In the genomic region with DNA sequence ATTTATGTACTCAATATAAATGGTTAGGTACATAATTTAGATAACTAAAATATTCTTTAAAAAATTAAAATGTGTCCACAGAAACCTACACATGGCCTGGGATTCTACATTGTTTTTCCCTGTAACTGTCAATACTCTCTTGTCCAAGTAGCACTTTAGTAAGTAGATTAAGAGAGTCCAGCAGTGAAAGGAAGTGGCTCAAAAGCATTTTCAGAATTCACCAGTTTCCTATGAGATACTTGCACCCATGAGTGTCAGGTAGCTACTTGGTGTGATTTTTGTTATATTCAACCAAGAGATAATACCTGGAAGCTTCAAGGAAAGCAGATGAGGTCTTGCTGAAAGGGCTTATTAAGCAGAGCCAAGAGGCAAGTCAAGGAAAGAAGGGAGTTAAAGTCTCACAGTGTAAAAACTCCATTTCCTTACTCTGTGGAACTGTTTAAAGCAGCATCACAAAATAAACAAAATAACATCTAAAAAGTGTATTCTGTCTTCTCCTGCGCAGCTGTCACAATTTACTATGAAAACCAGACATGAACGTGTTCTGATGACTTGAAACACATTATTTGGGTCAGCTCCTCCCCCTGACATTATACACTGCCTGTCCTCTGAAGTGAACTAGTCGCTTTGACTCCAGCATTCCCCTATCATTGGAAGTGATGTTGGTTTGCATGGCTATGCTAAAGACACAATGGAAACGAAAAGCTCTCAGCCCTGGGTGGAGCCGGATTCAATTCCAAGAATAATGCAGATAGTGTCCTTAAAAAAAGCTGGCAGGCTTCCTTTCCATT, we compare ENCODE assay signal across 13 cellular contexts.
DNase-seq lines count a peak whose midpoint lies in the region; ATAC-seq lines count a peak whose summit lies in the region.
"Had no signal": no experiment of that assay in that cellular context is flagged by ENCODE, and none has a peak within 500 bp of the region (broad histone marks: within the 10 kb centered on the region; RNA-seq: fewer than 3 reads in every experiment).

No MANE protein-coding gene starts in this region.

- H3K4me1 Mint-ChIP-seq in activated naive CD8-positive, alpha-beta T cell (ENCODE audit: low read depth), result peaks cover 88% of the 10 kb centered on the region
- H3K4me1 Mint-ChIP-seq in activated naive CD8-positive, alpha-beta T cell treated with anti-CD3 and anti-CD28 coated beads for 36 hours, result peaks cover 87% of the 10 kb centered on the region
- peaks cover 61% of the 10 kb centered on the region for H3K4me1 Mint-ChIP-seq in T-helper 17 cell
- H3K4me1 Mint-ChIP-seq in immature natural killer cell, result peaks cover 95 to 100% of the 10 kb centered on the region in 2 donors
- H3K4me1 Mint-ChIP-seq in stimulated activated naive CD8-positive, alpha-beta T cell treated with anti-CD3 and anti-CD28 coated beads, Interleukin-15, amount 100 ng/mL, for 72 hours, result peaks cover 91% of the 10 kb centered on the region

- ATAC-seq in T-helper 17 cell, result peak; percentile 81
- no peak for ATAC-seq in stimulated activated naive CD8-positive, alpha-beta T cell treated with anti-CD3 and anti-CD28 coated beads, Interleukin-15, amount 100 ng/mL, for 72 hours

- no peaks in the 10 kb centered on the region for H3K9me3 ChIP-seq in T-helper 17 cell (ENCODE audit: control insufficient read depth, low read length, poor library complexity, severe bottlenecking)
- H3K9me3 ChIP-seq: ovary had no signal

- H3K4me3 Mint-ChIP-seq in activated naive CD8-positive, alpha-beta T cell, result peak overlapping the region; percentile 54
- H3K4me3 Mint-ChIP-seq in activated naive CD8-positive, alpha-beta T cell treated with anti-CD3 and anti-CD28 coated beads for 36 hours, result no peak overlapping the region
- H3K4me3 Mint-ChIP-seq in T-helper 17 cell (peak overlapping the region; percentile 82), immature natural killer cell (peak overlapping the region; percentile 66 to 80 (median 69))
- peak overlapping the region in 1 of 2 donors; percentile 7 for H3K4me3 Mint-ChIP-seq in stimulated activated naive CD8-positive, alpha-beta T cell treated with anti-CD3 and anti-CD28 coated beads, Interleukin-15, amount 100 ng/mL, for 72 hours

- H3K27ac Mint-ChIP-seq in activated naive CD8-positive, alpha-beta T cell, result peak overlapping the region; percentile 59
- no peak overlapping the region for H3K27ac Mint-ChIP-seq in activated naive CD8-positive, alpha-beta T cell treated with anti-CD3 and anti-CD28 coated beads for 36 hours
- H3K27ac Mint-ChIP-seq in T-helper 17 cell, result peak overlapping the region; percentile 100
- H3K27ac Mint-ChIP-seq in immature natural killer cell, result peak overlapping the region; percentile 97 to 100 (median 100)
- H3K27ac Mint-ChIP-seq in stimulated activated naive CD8-positive, alpha-beta T cell treated with anti-CD3 and anti-CD28 coated beads, Interleukin-15, amount 100 ng/mL, for 72 hours, result peak overlapping the region; percentile 31 to 78
- H3K27ac Mint-ChIP-seq: IgD-negative memory B cell had no signal

- no peaks in the 10 kb centered on the region for H3K27me3 Mint-ChIP-seq in activated naive CD8-positive, alpha-beta T cell
- H3K27me3 Mint-ChIP-seq in activated naive CD8-positive, alpha-beta T cell treated with anti-CD3 and anti-CD28 coated beads for 36 hours, result no peaks in the 10 kb centered on the region
- H3K27me3 Mint-ChIP-seq in T-helper 17 cell, result no peaks in the 10 kb centered on the region
- peaks cover 14 to 20% (median 20%) of the 10 kb centered on the region in 3 donors for H3K27me3 Mint-ChIP-seq in immature natural killer cell (ENCODE audit: low read depth in 3 of 3)
- H3K27me3 Mint-ChIP-seq in stimulated activated naive CD8-positive, alpha-beta T cell treated with anti-CD3 and anti-CD28 coated beads, Interleukin-15, amount 100 ng/mL, for 72 hours, result no peaks in the 10 kb centered on the region

- DNase-seq in activated naive CD8-positive, alpha-beta T cell treated with anti-CD3 and anti-CD28 coated beads for 36 hours, result no peak
- DNase-seq in T-helper 17 cell (no peak), immature natural killer cell (peak; percentile 63 to 75 (median 65)), NCI-H345 (lab: John Stamatoyannopoulos, UW) (no peak), NCI-H146 treated with DMSO at 0.1 percent for 48 hours (lab: John Stamatoyannopoulos, UW; ENCODE audit: unreplicated experiment) (no peak), NCI-H1105 treated with DMSO at 0.1 percent for 48 hours (lab: John Stamatoyannopoulos, UW) (no peak)
- no peak for DNase-seq in stimulated activated naive CD8-positive, alpha-beta T cell treated with anti-CD3 and anti-CD28 coated beads, Interleukin-15, amount 100 ng/mL, for 72 hours
- DNase-seq: islet precursor cell, midbrain, NCI-H774, ovary had no signal

- H3K9me3 Mint-ChIP-seq in activated naive CD8-positive, alpha-beta T cell (ENCODE audit: low read depth), result peaks cover 6% of the 10 kb centered on the region
- no peaks in the 10 kb centered on the region for H3K9me3 Mint-ChIP-seq in activated naive CD8-positive, alpha-beta T cell treated with anti-CD3 and anti-CD28 coated beads for 36 hours
- H3K9me3 Mint-ChIP-seq in immature natural killer cell, result no peaks in the 10 kb centered on the region
- no peaks in the 10 kb centered on the region for H3K9me3 Mint-ChIP-seq in stimulated activated naive CD8-positive, alpha-beta T cell treated with anti-CD3 and anti-CD28 coated beads, Interleukin-15, amount 100 ng/mL, for 72 hours
- H3K9me3 Mint-ChIP-seq: IgD-negative memory B cell had no signal

- H3K36me3 Mint-ChIP-seq in activated naive CD8-positive, alpha-beta T cell, result peaks cover 40% of the 10 kb centered on the region
- peaks cover 70% of the 10 kb centered on the region for H3K36me3 Mint-ChIP-seq in activated naive CD8-positive, alpha-beta T cell treated with anti-CD3 and anti-CD28 coated beads for 36 hours
- H3K36me3 Mint-ChIP-seq in T-helper 17 cell (ENCODE audit: low read depth) (peaks cover 13% of the 10 kb centered on the region), immature natural killer cell (peaks cover 19 to 32% (median 31%) of the 10 kb centered on the region in 3 donors)

Comparison
In these comparisons a context has a peak if more than half of its experiments do, and no peak if none do; other contexts are left out.
1. DNase-seq: peak in immature natural killer cell (3 of 3); none in activated naive CD8-positive, alpha-beta T cell treated with anti-CD3 and anti-CD28 coated beads for 36 hours (single experiment), T-helper 17 cell (0 of 3), stimulated activated naive CD8-positive, alpha-beta T cell treated with anti-CD3 and anti-CD28 coated beads, Interleukin-15, amount 100 ng/mL, for 72 hours (0 of 2), NCI-H345 (single experiment), NCI-H146 treated with DMSO at 0.1 percent for 48 hours (single experiment) and NCI-H1105 treated with DMSO at 0.1 percent for 48 hours (single experiment).